ENCODE assay signal across 9 cellular contexts in genomic region chr15:85443046-85443445, GRCh38.
DNase-seq lines count a peak whose midpoint lies in the region; ATAC-seq and TF ChIP-seq lines count a peak whose summit lies in the region.
"Had no signal": no experiment of that assay in that cellular context is flagged by ENCODE, and none has a peak within 500 bp of the region (broad histone marks: within the 10 kb centered on the region; RNA-seq: fewer than 3 reads in every experiment).

No MANE protein-coding gene starts in this region.

- H2BK20ac ChIP-seq in H9 (ENCODE audit: low read depth, low read length, poor library complexity, severe bottlenecking) = no peak overlapping the region

- no peak overlapping the region for H4K5ac ChIP-seq in H9 (ENCODE audit: insufficient read length, low read depth, low read length)

- H3K4ac ChIP-seq in H9 (ENCODE audit: low read depth, low read length) = no peak overlapping the region

- H3K4me3 Mint-ChIP-seq in neural crest cell (peak overlapping the region; percentile 16), H9 (no peak overlapping the region)

- H3K4me1 ChIP-seq in OCI-LY7 (ENCODE audit: insufficient read depth, low read length, poor library complexity, severe bottlenecking) = peaks cover 57% of the 10 kb centered on the region
- H3K4me1 ChIP-seq in H9 (ENCODE audit: insufficient read depth, low read length) = no peaks in the 10 kb centered on the region; the same call in 1 of the 2 replicates

- H3K79me1 ChIP-seq in H9 (ENCODE audit: insufficient read depth, low read depth, low read length, poor library complexity, severe bottlenecking) = no peaks in the 10 kb centered on the region

- H3K23me2 ChIP-seq in H9 (ENCODE audit: insufficient read length, low read depth, low read length, poor library complexity, severe bottlenecking) = no peaks in the 10 kb centered on the region

- H3K27ac Mint-ChIP-seq in neural crest cell (ENCODE audit: unreplicated experiment) = no peak overlapping the region
- H3K27ac Mint-ChIP-seq in H9 = peak overlapping the region in 1 of 3 experiments; percentile 66; a peak in 2 of 7 replicates

- no peak overlapping the region for H3T11ph ChIP-seq in H9 (ENCODE audit: low read length)

- TF ChIP-seq CTCF in OCI-LY7 (conservative IDR thresholded peaks at IDR 0.05; ENCODE audit: low read length) = no peak
- no peak for TF ChIP-seq CTCF in neural crest cell (conservative IDR thresholded peaks at IDR 0.05)
- no peak for TF ChIP-seq CTCF in GM13977 (IDR thresholded peaks at IDR 0.05; ENCODE audit: extremely low read depth, insufficient read depth, missing control alignments)
- TF ChIP-seq CTCF in H9 (conservative IDR thresholded peaks at IDR 0.05) = no peak

- no peak overlapping the region for H3K14ac ChIP-seq in H9 (ENCODE audit: insufficient read depth, low read length)

- H3K27me3 Mint-ChIP-seq in neural crest cell (ENCODE audit: low read depth) (no peaks in the 10 kb centered on the region), H9 (ENCODE audit: low read depth) (no peaks in the 10 kb centered on the region)

- H3K4me3 ChIP-seq in OCI-LY7 (ENCODE audit: low read depth, low read length, poor library complexity, severe bottlenecking) = peak overlapping the region; percentile 56

- H4K20me1 ChIP-seq in OCI-LY7 (ENCODE audit: insufficient read depth, low read length) (peaks cover 10% of the 10 kb centered on the region; the same call in 1 of the 2 replicates), H9 (ENCODE audit: control insufficient read depth, insufficient read depth, insufficient read length) (no peaks in the 10 kb centered on the region)

- ATAC-seq in GM19023 (IDR thresholded peaks at IDR 0.05; ENCODE audit: unreplicated experiment) (peak; percentile 41), HG02642 (IDR thresholded peaks at IDR 0.05; ENCODE audit: poor library complexity, unreplicated experiment) (peak; percentile 35)

- H2BK12ac ChIP-seq in H9 (ENCODE audit: insufficient read length, low read depth, low read length) = no peak overlapping the region

- no peaks in the 10 kb centered on the region for H3K27me3 ChIP-seq in H9 (ENCODE audit: insufficient read depth, low read length)

- H3K9ac ChIP-seq in H9 (ENCODE audit: extremely low read depth, insufficient read length, low read length) = no peak overlapping the region

- H3K18ac ChIP-seq in H9 (ENCODE audit: insufficient read length, low read depth, low read length) = no peak overlapping the region

- in situ Hi-C loops in GM13977 (cut with MboI; ENCODE audit: low pct_unique_long_range_greater_than_20kb, low sequenced_read_pairs, unreplicated experiment) = no loop called here

- H3K4me1 Mint-ChIP-seq in neural crest cell (peaks cover 44% of the 10 kb centered on the region), H9 (peaks cover 20 to 27% of the 10 kb centered on the region in 2 experiments)

- no peak overlapping the region for H2AK5ac ChIP-seq in H9 (ENCODE audit: insufficient read length, low read length)

- H4K8ac ChIP-seq in H9 (replicated peaks; ENCODE audit: insufficient read length, low read depth, low read length) = no peak overlapping the region

- no peak overlapping the region for H4K91ac ChIP-seq in H9 (ENCODE audit: insufficient read length, low read depth, low read length)

- H3K9me2 ChIP-seq in OCI-LY7 (ENCODE audit: insufficient read depth, low read length) = no peaks in the 10 kb centered on the region

- peaks cover 16% of the 10 kb centered on the region for H3K36me3 Mint-ChIP-seq in neural crest cell (ENCODE audit: low read depth)
- H3K36me3 Mint-ChIP-seq in H9 (ENCODE audit: insufficient read depth in 1 of 3, low read depth in 3 of 3) = peaks cover 2 to 6% (median 5%) of the 10 kb centered on the region in 3 experiments; a peak in 5 of 7 replicates

- no TSS peak for BruUV-seq in OCI-LY7 (replicated peaks; lab: Mats Ljungman, UMichigan)

- peaks cover 16% of the 10 kb centered on the region for H3K36me3 ChIP-seq in OCI-LY7 (ENCODE audit: insufficient read depth, low read length)

- peaks cover 81% of the 10 kb centered on the region for H3K79me2 ChIP-seq in OCI-LY7 (ENCODE audit: insufficient read depth, low read depth, low read length)
- H3K79me2 ChIP-seq in H9 (ENCODE audit: insufficient read depth, low read length) = peaks cover 6% of the 10 kb centered on the region; the same call in 1 of the 2 replicates

- H3K56ac ChIP-seq in H9 (ENCODE audit: insufficient read length, low read depth, low read length) = no peak overlapping the region

- intact Hi-C loops in OCI-LY7 (cut with micrococcal nuclease; ENCODE audit: unreplicated experiment) = loop anchor here (1.0 to 5.0 kb wide), 2 partner anchors 36 to 60 kb away; no protein-coding TSS in a partner anchor

- DNase-seq in OCI-LY7 (ENCODE audit: low spot score) (peak; percentile 41), neural crest cell (ENCODE audit: low read depth, low spot score) (no peak), NCI-H1694 treated with DMSO at 0.1 percent for 48 hours (lab: John Stamatoyannopoulos, UW) (no peak), dermis blood vessel endothelial cell (no peak), GM13977 (ENCODE audit: low spot score) (no peak), H9 (no peak)
- DNase-seq: activated gamma-delta T cell treated with Interleukin-2 at 50 U/mL for 16 hours had no signal

- no peak overlapping the region for H2BK5ac ChIP-seq in H9 (ENCODE audit: insufficient read length, low read length)

- no peaks in the 10 kb centered on the region; the same call in 1 of the 2 replicates for H3K9me3 ChIP-seq in OCI-LY7 (ENCODE audit: low read length)
- H3K9me3 ChIP-seq in H9 (ENCODE audit: control insufficient read depth, low read depth, low read length) = no peaks in the 10 kb centered on the region

- no peak overlapping the region for H2AFZ ChIP-seq in OCI-LY7 (ENCODE audit: low read length)
- no peak overlapping the region for H2AFZ ChIP-seq in H9 (ENCODE audit: low read length)

- no peak overlapping the region for H3K23ac ChIP-seq in H9 (ENCODE audit: insufficient read length, low read depth, low read length)

- POLR2A ChIA-PET in OCI-LY7 (lab: Charles Lee) = interaction anchor here (0.6 to 4.9 kb wide), 14 partner anchors 9 to 344 kb away, joined by 3 to 24 read pairs (median 4); partner anchors contain the start of gene AKAP13

- H3K9me3 Mint-ChIP-seq in neural crest cell (peaks cover 7% of the 10 kb centered on the region), H9 (peaks cover 4 to 9% of the 10 kb centered on the region in 2 experiments; a peak in 3 of 5 replicates)

- H3K4me2 ChIP-seq in OCI-LY7 (ENCODE audit: low read length) = peak overlapping the region; percentile 80
- H3K4me2 ChIP-seq in H9 (ENCODE audit: insufficient read depth, insufficient read length, low read length) = no peak overlapping the region

- H2BK15ac ChIP-seq in H9 (ENCODE audit: low read depth, low read length) = no peak overlapping the region

- H3K27ac ChIP-seq in OCI-LY7 (ENCODE audit: low read depth, low read length, poor library complexity, severe bottlenecking) (peak overlapping the region; percentile 70), H9 (ENCODE audit: insufficient read length, low read depth, low read length) (no peak overlapping the region)

- CTCF ChIA-PET in OCI-LY7 (lab: Charles Lee; ENCODE audit: unreplicated experiment) = interaction anchor here (1.3 to 1.4 kb wide), 2 partner anchors 10 to 54 kb away, joined by 3 to 4 read pairs; no protein-coding TSS in a partner anchor

- H2BK120ac ChIP-seq in H9 (ENCODE audit: low read depth, low read length, poor library complexity, severe bottlenecking) = no peak overlapping the region
